ENCODE assay signal across 19 cellular contexts in genomic region chr1:11733351-11733750, GRCh38. TPM values are rescaled to one million over a fixed set of nuclear protein-coding genes. Genes with fewer than 3 reads are reported as not detected.
DNase-seq lines count a peak whose midpoint lies in the region; ATAC-seq and TF ChIP-seq lines count a peak whose summit lies in the region.
"Had no signal": no experiment of that assay in that cellular context is flagged by ENCODE, and none has a peak within 500 bp of the region (broad histone marks: within the 10 kb centered on the region; RNA-seq: fewer than 3 reads in every experiment).

No MANE protein-coding gene starts in this region.

- DNase-seq in lower lobe of right lung: no peak
- DNase-seq in stomach: no peak
- no peak for DNase-seq in progenitor cell of endocrine pancreas (ENCODE audit: low spot score, unreplicated experiment)
- DNase-seq in activated CD4-positive, alpha-beta T cell treated with anti-CD3 and anti-CD28 coated beads for 4 hours: no peak
- DNase-seq: AML-193; CD4-positive, CD25-positive, alpha-beta regulatory T cell; DND-41; GDM1; NCI-H1417; NCI-H2029; NCI-H2171 treated with DMSO at 0.1 percent for 48 hours; NCI-H526 had no signal

- H3K4me2 ChIP-seq in BLaER1 treated with 17β-estradiol and CSF1 and Interleukin-3, amounts not matched to agents 10 nM and 100 nM: peak overlapping the region; percentile 84 to 98 (median 95); a peak in 19 of 22 replicates

- intact Hi-C loops in lower lobe of right lung (cut with DNase I): no loop called here
- intact Hi-C loops in stomach (cut with DNase I; ENCODE audit: low total_unique reads): loop anchor here (10.0 kb wide), 1 partner anchor 61 kb away; no protein-coding TSS in a partner anchor

- peak overlapping the region in 4 of 11 experiments; percentile 19 to 96 (median 72); a peak in 2 of 22 replicates for H3K9ac ChIP-seq in BLaER1 treated with 17β-estradiol and CSF1 and Interleukin-3, amounts not matched to agents 10 nM and 100 nM

- H3K4me1 Mint-ChIP-seq in progenitor cell of endocrine pancreas (ENCODE audit: low read depth): peaks cover 10% of the 10 kb centered on the region

- no peak overlapping the region for H3K27ac Mint-ChIP-seq in progenitor cell of endocrine pancreas
- H3K27ac Mint-ChIP-seq: H9 had no signal

- no peaks in the 10 kb centered on the region for H3K36me3 Mint-ChIP-seq in progenitor cell of endocrine pancreas (ENCODE audit: insufficient read depth)
- H3K36me3 Mint-ChIP-seq: CD4-positive, CD25-positive, alpha-beta regulatory T cell had no signal

- H3K4me3 ChIP-seq in BLaER1 treated with 17β-estradiol and CSF1 and Interleukin-3, amounts not matched to agents 10 nM and 100 nM: no peak overlapping the region
- H3K4me3 ChIP-seq in lower lobe of right lung (no peak overlapping the region), stomach (no peak overlapping the region)

- ATAC-seq in lower lobe of right lung (no peak), HG03457 (IDR thresholded peaks at IDR 0.05; ENCODE audit: unreplicated experiment) (no peak)

- TF ChIP-seq CTCF in VCaP (conservative IDR thresholded peaks at IDR 0.05) (no peak), lower lobe of right lung (IDR thresholded peaks at IDR 0.05) (no peak), stomach (IDR thresholded peaks at IDR 0.05) (no peak), progenitor cell of endocrine pancreas (IDR thresholded peaks at IDR 0.05; ENCODE audit: unreplicated experiment) (no peak)

- no peaks in the 10 kb centered on the region for H3K36me3 ChIP-seq in BLaER1 treated with 17β-estradiol and CSF1 and Interleukin-3, amounts not matched to agents 10 nM and 100 nM
- no peaks in the 10 kb centered on the region for H3K36me3 ChIP-seq in lower lobe of right lung
- H3K36me3 ChIP-seq in stomach: no peaks in the 10 kb centered on the region

- TF ChIP-seq POLR2A in stomach (IDR thresholded peaks at IDR 0.05): no peak

- H3K27me3 ChIP-seq in BLaER1 treated with 17β-estradiol and CSF1 and Interleukin-3, amounts not matched to agents 10 nM and 100 nM: no peaks in the 10 kb centered on the region
- H3K27me3 ChIP-seq in lower lobe of right lung (ENCODE audit: low read depth): no peaks in the 10 kb centered on the region
- no peaks in the 10 kb centered on the region for H3K27me3 ChIP-seq in stomach

- no peak overlapping the region for H3K4me3 Mint-ChIP-seq in progenitor cell of endocrine pancreas (ENCODE audit: low read depth)
- H3K4me3 Mint-ChIP-seq: H9 had no signal

- no peak for TF ChIP-seq EP300 in stomach (IDR thresholded peaks at IDR 0.05)

- peaks cover 70 to 92% (median 90%) of the 10 kb centered on the region in 10 experiments for H3K4me1 ChIP-seq in BLaER1 treated with 17β-estradiol and CSF1 and Interleukin-3, amounts not matched to agents 10 nM and 100 nM
- H3K4me1 ChIP-seq in lower lobe of right lung (peaks cover 75% of the 10 kb centered on the region), stomach (peaks cover 60 to 79% (median 66%) of the 10 kb centered on the region in 4 donors)

- WGBS in stomach, 5 donors: 77 to 90% (median 85%) methylated on average over 3 of the region's 3 CpGs

- H3K9me3 ChIP-seq in BLaER1 treated with 17β-estradiol and CSF1 and Interleukin-3, amounts not matched to agents 10 nM and 100 nM (replicated peaks in 1 of 11): no peaks in the 10 kb centered on the region
- H3K9me3 ChIP-seq in lower lobe of right lung (no peaks in the 10 kb centered on the region), stomach (no peaks in the 10 kb centered on the region)

- no peaks in the 10 kb centered on the region for H3K9me3 Mint-ChIP-seq in progenitor cell of endocrine pancreas (ENCODE audit: low read depth)
- H3K9me3 Mint-ChIP-seq: CD4-positive, CD25-positive, alpha-beta regulatory T cell; H9 had no signal

- H3K27ac ChIP-seq in BLaER1 treated with 17β-estradiol and CSF1 and Interleukin-3, amounts not matched to agents 10 nM and 100 nM: peak overlapping the region in 7 of 11 experiments; percentile 1 to 99 (median 97); a peak in 10 of 22 replicates
- peak overlapping the region; percentile 87; the same call in 1 of the 2 replicates for H3K27ac ChIP-seq in VCaP
- H3K27ac ChIP-seq in lower lobe of right lung: peak overlapping the region; percentile 88
- peak overlapping the region in 3 of 5 donors; percentile 82 to 85 (median 84) for H3K27ac ChIP-seq in stomach

- H3K27me3 Mint-ChIP-seq in progenitor cell of endocrine pancreas: no peaks in the 10 kb centered on the region
- H3K27me3 Mint-ChIP-seq: CD4-positive, CD25-positive, alpha-beta regulatory T cell had no signal

- no peaks in the 10 kb centered on the region; a peak in 1 of 22 replicates for H4K20me1 ChIP-seq in BLaER1 treated with 17β-estradiol and CSF1 and Interleukin-3, amounts not matched to agents 10 nM and 100 nM

RNA-seq across cellular contexts. Expression of gene AGTRAP, which starts 2.6 kb away (rescaled TPM):
- 64.5 TPM for total RNA-seq in lower lobe of right lung
- total RNA-seq in stomach: 10 to 100 TPM in 4 of 5 donors, 1 to 10 TPM in 1; 4.1 to 76.3 (median 21.6) TPM
- 10 to 100 TPM; 27.8 to 60.3 (median 32.6) TPM for polyA plus RNA-seq in stomach
- 34.2 and 35.4 TPM in 2 replicates for total RNA-seq in progenitor cell of endocrine pancreas

RNA-seq across cellular contexts. Expression of gene C1orf167, which starts 28.6 kb away (rescaled TPM):
- total RNA-seq in lower lobe of right lung: 2.2 TPM
- total RNA-seq in stomach: 1 to 10 TPM in 1 of 5 donors, not detected in 4; 1.6 TPM
- 1 to 10 TPM in 2 of 3 donors, not detected in 1; 2.0 to 4.7 TPM for polyA plus RNA-seq in stomach
- 0.67 TPM in 1 of 2 replicates, not detected in the other for total RNA-seq in progenitor cell of endocrine pancreas
- total RNA-seq: A673; CD4-positive, CD25-positive, alpha-beta regulatory T cell; HT-29; RPMI7951 had no signal

RNA-seq across cellular contexts. Expression of gene DRAXIN, which starts 41.8 kb away (rescaled TPM):
- total RNA-seq in lower lobe of right lung (0.24 TPM), stomach (under 1 TPM in 1 of 5 donors, not detected in 4; 0.18 TPM), progenitor cell of endocrine pancreas (2.8 and 3.2 TPM in 2 replicates)
- polyA plus RNA-seq in stomach: under 1 TPM in 2 of 3 donors, not detected in 1; 0.03 to 0.06 TPM
- total RNA-seq: CD4-positive, CD25-positive, alpha-beta regulatory T cell; HT-29 had no signal

RNA-seq across cellular contexts. Expression of gene MAD2L2, which starts 52.4 kb away (rescaled TPM):
- total RNA-seq in lower lobe of right lung: 20.8 TPM
- 10 to 100 TPM in 3 of 5 donors, 1 to 10 TPM in 2; 7.2 to 23.9 (median 14.3) TPM for total RNA-seq in stomach
- polyA plus RNA-seq in stomach: 10 to 100 TPM; 45.6 to 54.4 (median 47.3) TPM
- total RNA-seq in progenitor cell of endocrine pancreas: 105 and 113 TPM in 2 replicates
